Comparison of ENCODE assay signal across 1 cellular context in the genomic region with DNA sequence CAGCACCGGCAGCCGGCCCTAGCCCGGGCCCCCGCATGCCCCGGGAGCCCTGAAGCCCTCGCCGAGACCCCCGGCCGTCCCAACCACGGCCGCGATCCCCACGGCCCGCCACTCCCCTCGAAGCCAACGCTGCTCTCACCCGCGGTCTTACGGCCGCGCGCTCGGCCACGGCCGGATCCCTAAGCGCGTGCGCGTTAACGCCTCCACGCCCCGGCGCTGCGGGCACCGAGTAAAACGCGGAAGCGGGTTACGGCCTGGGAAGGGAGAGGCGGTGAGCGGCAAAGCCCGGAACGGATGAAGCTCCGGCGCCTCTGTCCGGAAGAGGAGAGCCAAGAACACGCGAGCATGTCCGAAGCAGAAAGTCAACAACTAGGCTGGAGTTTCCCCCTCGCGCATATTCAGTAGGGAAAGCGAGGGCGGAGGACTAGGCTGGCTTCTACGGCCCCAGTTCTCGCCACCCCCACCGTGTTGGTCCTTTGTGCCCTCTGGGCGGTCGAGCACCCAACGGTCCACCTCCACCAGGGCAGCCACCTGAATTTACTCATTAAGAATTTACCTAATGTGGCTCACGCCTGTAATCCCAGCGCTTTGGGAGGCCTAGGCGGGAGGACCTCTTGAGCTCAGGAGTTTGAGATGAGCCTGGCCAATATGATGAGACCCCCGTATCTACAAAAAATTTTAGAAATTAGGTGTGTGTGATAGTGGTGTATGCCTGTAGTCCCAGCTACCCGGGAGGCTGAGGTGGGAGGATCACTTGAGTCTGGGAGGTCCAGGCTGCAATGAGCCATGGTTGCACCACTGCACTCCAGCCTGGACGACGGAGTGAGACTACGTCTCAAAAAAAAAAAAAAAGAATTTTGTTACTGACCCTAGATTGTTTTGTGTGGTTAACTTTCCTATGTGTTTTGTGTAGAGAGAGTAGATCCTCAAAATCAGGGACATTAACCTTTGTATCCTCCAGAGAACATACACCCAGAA.
TF ChIP-seq lines count a peak whose summit lies in the region.

KANSL3 (minus strand) TSS at position 169 of the 978 bp plus-strand sequence. CDS start 1,177 bp downstream, outside the sequence.

TF ChIP-seq in K562, 482 proteins besides CTCF, POLR2A, EP300 and RAD21 (continued from another document):
- TF ChIP-seq, protein P1, sequence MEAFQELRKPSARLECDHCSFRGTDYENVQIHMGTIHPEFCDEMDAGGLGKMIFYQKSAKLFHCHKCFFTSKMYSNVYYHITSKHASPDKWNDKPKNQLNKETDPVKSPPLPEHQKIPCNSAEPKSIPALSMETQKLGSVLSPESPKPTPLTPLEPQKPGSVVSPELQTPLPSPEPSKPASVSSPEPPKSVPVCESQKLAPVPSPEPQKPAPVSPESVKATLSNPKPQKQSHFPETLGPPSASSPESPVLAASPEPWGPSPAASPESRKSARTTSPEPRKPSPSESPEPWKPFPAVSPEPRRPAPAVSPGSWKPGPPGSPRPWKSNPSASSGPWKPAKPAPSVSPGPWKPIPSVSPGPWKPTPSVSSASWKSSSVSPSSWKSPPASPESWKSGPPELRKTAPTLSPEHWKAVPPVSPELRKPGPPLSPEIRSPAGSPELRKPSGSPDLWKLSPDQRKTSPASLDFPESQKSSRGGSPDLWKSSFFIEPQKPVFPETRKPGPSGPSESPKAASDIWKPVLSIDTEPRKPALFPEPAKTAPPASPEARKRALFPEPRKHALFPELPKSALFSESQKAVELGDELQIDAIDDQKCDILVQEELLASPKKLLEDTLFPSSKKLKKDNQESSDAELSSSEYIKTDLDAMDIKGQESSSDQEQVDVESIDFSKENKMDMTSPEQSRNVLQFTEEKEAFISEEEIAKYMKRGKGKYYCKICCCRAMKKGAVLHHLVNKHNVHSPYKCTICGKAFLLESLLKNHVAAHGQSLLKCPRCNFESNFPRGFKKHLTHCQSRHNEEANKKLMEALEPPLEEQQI (IDR thresholded peaks at IDR 0.05) = peak; percentile 85; the same call in 1 of the 2 replicates
- peak; percentile 93 for TF ChIP-seq CCNT2 (IDR thresholded peaks at IDR 0.05; ENCODE audit: borderline replicate concordance, extremely low read depth, insufficient read length, low read depth, low read length)
- no peak for TF ChIP-seq POU5F1 (IDR thresholded peaks at IDR 0.05; ENCODE audit: borderline replicate concordance, low read depth, low read length, partially characterized antibody)
- no peak for TF ChIP-seq MED1 (CRISPR knock-in tag; IDR thresholded peaks at IDR 0.05; ENCODE audit: borderline replicate concordance)
- TF ChIP-seq PTBP1 (IDR thresholded peaks at IDR 0.05; ENCODE audit: low read depth, low read length) = no peak
- peak in 1 of 2 experiments; percentile 81; a peak in 1 of 4 replicates for TF ChIP-seq KDM4B (IDR thresholded peaks at IDR 0.05; ENCODE audit: borderline replicate concordance in 2 of 2, low read depth in 1 of 2)
- peak; percentile 84 for TF ChIP-seq NBN (IDR thresholded peaks at IDR 0.05; ENCODE audit: low read depth)
- TF ChIP-seq GATAD2A (IDR thresholded peaks at IDR 0.05) = no peak; the same call in 1 of the 2 replicates
- no peak for TF ChIP-seq ZNF75A (CRISPR knock-in tag; IDR thresholded peaks at IDR 0.05)
- no peak for TF ChIP-seq PCBP2 (IDR thresholded peaks at IDR 0.05; ENCODE audit: low read depth, low read length, poor library complexity, severe bottlenecking)
- TF ChIP-seq NCOA4 (IDR thresholded peaks at IDR 0.05; ENCODE audit: partially characterized antibody) = no peak
- peak; percentile 70; the same call in 1 of the 2 replicates for TF ChIP-seq EHMT2 (IDR thresholded peaks at IDR 0.05)
- no peak for TF ChIP-seq PTRF (tag; IDR thresholded peaks at IDR 0.05)
- no peak for TF ChIP-seq CREBBP (IDR thresholded peaks at IDR 0.05; ENCODE audit: low read depth, low read length)
- no peak for TF ChIP-seq TAF7 (tag; IDR thresholded peaks at IDR 0.05)
- no peak for TF ChIP-seq CBFA2T2 (conservative IDR thresholded peaks at IDR 0.05)
- TF ChIP-seq ZNF778 (CRISPR knock-in tag; IDR thresholded peaks at IDR 0.05) = no peak
- TF ChIP-seq, protein P2, sequence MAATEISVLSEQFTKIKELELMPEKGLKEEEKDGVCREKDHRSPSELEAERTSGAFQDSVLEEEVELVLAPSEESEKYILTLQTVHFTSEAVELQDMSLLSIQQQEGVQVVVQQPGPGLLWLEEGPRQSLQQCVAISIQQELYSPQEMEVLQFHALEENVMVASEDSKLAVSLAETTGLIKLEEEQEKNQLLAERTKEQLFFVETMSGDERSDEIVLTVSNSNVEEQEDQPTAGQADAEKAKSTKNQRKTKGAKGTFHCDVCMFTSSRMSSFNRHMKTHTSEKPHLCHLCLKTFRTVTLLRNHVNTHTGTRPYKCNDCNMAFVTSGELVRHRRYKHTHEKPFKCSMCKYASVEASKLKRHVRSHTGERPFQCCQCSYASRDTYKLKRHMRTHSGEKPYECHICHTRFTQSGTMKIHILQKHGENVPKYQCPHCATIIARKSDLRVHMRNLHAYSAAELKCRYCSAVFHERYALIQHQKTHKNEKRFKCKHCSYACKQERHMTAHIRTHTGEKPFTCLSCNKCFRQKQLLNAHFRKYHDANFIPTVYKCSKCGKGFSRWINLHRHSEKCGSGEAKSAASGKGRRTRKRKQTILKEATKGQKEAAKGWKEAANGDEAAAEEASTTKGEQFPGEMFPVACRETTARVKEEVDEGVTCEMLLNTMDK (IDR thresholded peaks at IDR 0.05; ENCODE audit: borderline replicate concordance, insufficient read depth, low read depth, low read length, poor library complexity, severe bottlenecking) = no peak
- TF ChIP-seq FOXM1 (IDR thresholded peaks at IDR 0.05; ENCODE audit: low read depth) = peak; percentile 90
- no peak for TF ChIP-seq FOXM1 (CRISPR knock-in tag; IDR thresholded peaks at IDR 0.05; ENCODE audit: low read depth)
- no peak for TF ChIP-seq ZFP1 (CRISPR knock-in tag; IDR thresholded peaks at IDR 0.05)
- TF ChIP-seq PKNOX1 (IDR thresholded peaks at IDR 0.05) = peak; percentile 50
- TF ChIP-seq RFX5 (IDR thresholded peaks at IDR 0.05; ENCODE audit: low read depth, low read length) = peak; percentile 87
- no peak for TF ChIP-seq ZNF436 (CRISPR knock-in tag; IDR thresholded peaks at IDR 0.05)
- TF ChIP-seq ZNF316 (IDR thresholded peaks at IDR 0.05) = no peak
- peak; percentile 53; the same call in 1 of the 2 replicates for TF ChIP-seq ZNF384 (IDR thresholded peaks at IDR 0.05; ENCODE audit: low read depth, low read length)
- TF ChIP-seq, protein P3, sequence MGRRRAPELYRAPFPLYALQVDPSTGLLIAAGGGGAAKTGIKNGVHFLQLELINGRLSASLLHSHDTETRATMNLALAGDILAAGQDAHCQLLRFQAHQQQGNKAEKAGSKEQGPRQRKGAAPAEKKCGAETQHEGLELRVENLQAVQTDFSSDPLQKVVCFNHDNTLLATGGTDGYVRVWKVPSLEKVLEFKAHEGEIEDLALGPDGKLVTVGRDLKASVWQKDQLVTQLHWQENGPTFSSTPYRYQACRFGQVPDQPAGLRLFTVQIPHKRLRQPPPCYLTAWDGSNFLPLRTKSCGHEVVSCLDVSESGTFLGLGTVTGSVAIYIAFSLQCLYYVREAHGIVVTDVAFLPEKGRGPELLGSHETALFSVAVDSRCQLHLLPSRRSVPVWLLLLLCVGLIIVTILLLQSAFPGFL (CRISPR knock-in tag; IDR thresholded peaks at IDR 0.05) = no peak; the same call in 1 of the 2 replicates
- TF ChIP-seq BRD4 (IDR thresholded peaks at IDR 0.05) = no peak; the same call in 1 of the 2 replicates
- peak; percentile 91 to 96 for TF ChIP-seq FOXK2 (conservative IDR thresholded peaks at IDR 0.05 in 1 of 2, IDR thresholded peaks at IDR 0.05 in 1 of 2; ENCODE audit: low read depth in 2 of 2)
- no peak for TF ChIP-seq SIX5 (IDR thresholded peaks at IDR 0.05; ENCODE audit: borderline replicate concordance in 1 of 2, insufficient read depth in 1 of 2, low read depth in 1 of 2, low read length in 2 of 2)
- peak; percentile 84; the same call in 1 of the 2 replicates for TF ChIP-seq TCF7 (IDR thresholded peaks at IDR 0.05; ENCODE audit: borderline replicate concordance)
- no peak for TF ChIP-seq BRF1 (IDR thresholded peaks at IDR 0.05; ENCODE audit: borderline replicate concordance, extremely low read depth, insufficient read length)
- TF ChIP-seq SOX6 (IDR thresholded peaks at IDR 0.05) = peak; percentile 76
- no peak for TF ChIP-seq SAFB2 (IDR thresholded peaks at IDR 0.05; ENCODE audit: borderline replicate concordance, low read depth, low read length, severe bottlenecking)
- no peak for TF ChIP-seq ZC3H11A (IDR thresholded peaks at IDR 0.05; ENCODE audit: low read depth, low read length)
- TF ChIP-seq CLOCK (CRISPR knock-in tag; IDR thresholded peaks at IDR 0.05; ENCODE audit: borderline replicate concordance) = no peak
